In genomic region chr14:70934084-70934483, GRCh38 we compare ENCODE assay signal across 12 cellular contexts. TPM values are rescaled to one million over a fixed set of nuclear protein-coding genes. Genes with fewer than 3 reads are reported as not detected.
A peak's percentile ranks its signal among the peaks of the same experiment; 100 is the strongest.
DNase-seq lines count a peak whose midpoint lies in the region; ATAC-seq and TF ChIP-seq lines count a peak whose summit lies in the region.
"Had no signal": no experiment of that assay in that cellular context is flagged by ENCODE, and none has a peak within 500 bp of the region (broad histone marks: within the 10 kb centered on the region; RNA-seq: fewer than 3 reads in every experiment).

No MANE protein-coding gene starts in this region.

- no peaks in the 10 kb centered on the region for H3K9me3 ChIP-seq in hepatocyte (ENCODE audit: low read depth)
- H3K9me3 ChIP-seq in Karpas-422 (ENCODE audit: low read length): no peaks in the 10 kb centered on the region; the same call in 1 of the 2 replicates

- H2AFZ ChIP-seq in hepatocyte (no peak overlapping the region), Karpas-422 (ENCODE audit: low read length) (no peak overlapping the region)

- CTCF ChIA-PET in activated CD4-positive, alpha-beta T cell treated with anti-CD3 and anti-CD28 coated beads, Interleukin-2, amount 10 ng/mL, durations not matched to agents 7 days and 5 days (lab: Charles Lee): interaction anchor here (0.5 to 1.2 kb wide), 3 partner anchors 27 to 107 kb away, joined by 3 to 5 read pairs (median 4); partner anchors contain the start of gene PCNX1

- H3K27me3 ChIP-seq in hepatocyte (no peaks in the 10 kb centered on the region), Karpas-422 (ENCODE audit: low read length) (no peaks in the 10 kb centered on the region)

- 92% methylated on average over 5 of the region's 5 CpGs for WGBS in hepatocyte (ENCODE audit: low lambda C conversion rate, missing lambda C conversion rate)

- no peak overlapping the region for H3K9ac ChIP-seq in Karpas-422 (ENCODE audit: low read length)

- H3K4me2 ChIP-seq in hepatocyte (peak overlapping the region; percentile 66), Karpas-422 (ENCODE audit: low read depth, low read length, poor library complexity, severe bottlenecking) (no peak overlapping the region)

- POLR2A ChIA-PET in activated CD4-positive, alpha-beta T cell treated with anti-CD3 and anti-CD28 coated beads, Interleukin-2, amount 10 ng/mL, durations not matched to agents 7 days and 5 days (lab: Charles Lee): no interaction called here

- no peak for TF ChIP-seq CTCF in hepatocyte (IDR thresholded peaks at IDR 0.05; ENCODE audit: poor library complexity)

- H3K36me3 ChIP-seq in hepatocyte (replicated peaks; ENCODE audit: insufficient read depth, low read depth) (no peaks in the 10 kb centered on the region), Karpas-422 (ENCODE audit: insufficient read depth, low read length) (no peaks in the 10 kb centered on the region)

- no peak for ATAC-seq in stimulated activated naive CD8-positive, alpha-beta T cell treated with anti-CD3 and anti-CD28 coated beads, Interleukin-15, amount 100 ng/mL, for 72 hours
- no peak for ATAC-seq in esophagus mucosa

- H3K79me2 ChIP-seq in hepatocyte (peaks cover 89% of the 10 kb centered on the region), Karpas-422 (ENCODE audit: low read length) (peaks cover 56% of the 10 kb centered on the region)

- peaks cover 53% of the 10 kb centered on the region for H3K4me1 Mint-ChIP-seq in activated CD4-positive, alpha-beta T cell treated with anti-CD3 and anti-CD28 coated beads, Interleukin-2, amount 10 ng/mL, durations not matched to agents 7 days and 5 days
- peaks cover 77% of the 10 kb centered on the region for H3K4me1 Mint-ChIP-seq in activated naive CD8-positive, alpha-beta T cell (ENCODE audit: low read depth)
- H3K4me1 Mint-ChIP-seq in stimulated activated naive CD8-positive, alpha-beta T cell treated with anti-CD3 and anti-CD28 coated beads, Interleukin-15, amount 100 ng/mL, for 72 hours: peaks cover 47% of the 10 kb centered on the region
- H3K4me1 Mint-ChIP-seq in activated T-helper 1 cell treated with anti-CD3 and anti-CD28 coated beads, Interleukin-12 subunit alpha, Interleukin-12 subunit beta, Interleukin-2, Interleukin-4 antibody, amounts not matched to agents 30 ng/mL and 10 ng/mL and 1 ng/mL, durations not matched to agents 14 hours and 24 hours and 36 hours (ENCODE audit: low read depth): peaks cover 62% of the 10 kb centered on the region

- H4K20me1 ChIP-seq in hepatocyte (ENCODE audit: insufficient read depth, poor library complexity, severe bottlenecking): peaks cover 49% of the 10 kb centered on the region
- peaks cover 27% of the 10 kb centered on the region for H4K20me1 ChIP-seq in Karpas-422 (ENCODE audit: insufficient read depth, low read depth, low read length)

- no peaks in the 10 kb centered on the region for H3K27me3 Mint-ChIP-seq in activated CD4-positive, alpha-beta T cell treated with anti-CD3 and anti-CD28 coated beads, Interleukin-2, amount 10 ng/mL, durations not matched to agents 7 days and 5 days
- no peaks in the 10 kb centered on the region for H3K27me3 Mint-ChIP-seq in activated naive CD8-positive, alpha-beta T cell
- H3K27me3 Mint-ChIP-seq in stimulated activated naive CD8-positive, alpha-beta T cell treated with anti-CD3 and anti-CD28 coated beads, Interleukin-15, amount 100 ng/mL, for 72 hours: no peaks in the 10 kb centered on the region
- no peaks in the 10 kb centered on the region for H3K27me3 Mint-ChIP-seq in activated T-helper 1 cell treated with anti-CD3 and anti-CD28 coated beads, Interleukin-12 subunit alpha, Interleukin-12 subunit beta, Interleukin-2, Interleukin-4 antibody, amounts not matched to agents 30 ng/mL and 10 ng/mL and 1 ng/mL, durations not matched to agents 14 hours and 24 hours and 36 hours (ENCODE audit: insufficient read depth)
- H3K27me3 Mint-ChIP-seq: type B pancreatic cell had no signal

- peaks cover 25% of the 10 kb centered on the region for H3K36me3 Mint-ChIP-seq in activated CD4-positive, alpha-beta T cell treated with anti-CD3 and anti-CD28 coated beads, Interleukin-2, amount 10 ng/mL, durations not matched to agents 7 days and 5 days (ENCODE audit: low read depth)
- H3K36me3 Mint-ChIP-seq in activated naive CD8-positive, alpha-beta T cell: peaks cover 5% of the 10 kb centered on the region
- H3K36me3 Mint-ChIP-seq in activated T-helper 1 cell treated with anti-CD3 and anti-CD28 coated beads, Interleukin-12 subunit alpha, Interleukin-12 subunit beta, Interleukin-2, Interleukin-4 antibody, amounts not matched to agents 30 ng/mL and 10 ng/mL and 1 ng/mL, durations not matched to agents 14 hours and 24 hours and 36 hours (ENCODE audit: low read depth): peaks cover 16% of the 10 kb centered on the region

- intact Hi-C loops in activated T-helper 1 cell treated with anti-CD3 and anti-CD28 coated beads, Interleukin-12 subunit alpha, Interleukin-12 subunit beta, Interleukin-2, Interleukin-4 antibody, amounts not matched to agents 30 ng/mL and 10 ng/mL and 1 ng/mL, durations not matched to agents 14 hours and 24 hours and 36 hours (cut with micrococcal nuclease): loop anchor here (2.0 kb wide), 4 partner anchors 13 to 61 kb away; no protein-coding TSS in a partner anchor

- DNase-seq in activated CD4-positive, alpha-beta T cell treated with anti-CD3 and anti-CD28 coated beads, Interleukin-2, amount 10 ng/mL, durations not matched to agents 7 days and 5 days: no peak
- no peak for DNase-seq in activated CD4-positive, alpha-beta T cell treated with anti-CD3 and anti-CD28 coated beads for 48 hours
- DNase-seq in hepatocyte (ENCODE audit: low spot score) (no peak), Karpas-422 (no peak)
- no peak for DNase-seq in stimulated activated naive CD8-positive, alpha-beta T cell treated with anti-CD3 and anti-CD28 coated beads, Interleukin-15, amount 100 ng/mL, for 72 hours
- DNase-seq in activated T-helper 1 cell treated with anti-CD3 and anti-CD28 coated beads, Interleukin-12 subunit alpha, Interleukin-12 subunit beta, Interleukin-2, Interleukin-4 antibody, amounts not matched to agents 30 ng/mL and 10 ng/mL and 1 ng/mL, durations not matched to agents 14 hours and 24 hours and 36 hours (ENCODE audit: low spot score): no peak
- DNase-seq: cerebellar nuclear complex, glutamatergic neuron, NCI-H2029 treated with DMSO at 0.1 percent for 48 hours had no signal

- H3K27ac Mint-ChIP-seq in activated CD4-positive, alpha-beta T cell treated with anti-CD3 and anti-CD28 coated beads, Interleukin-2, amount 10 ng/mL, durations not matched to agents 7 days and 5 days: peak overlapping the region; percentile 37
- H3K27ac Mint-ChIP-seq in activated naive CD8-positive, alpha-beta T cell: peak overlapping the region; percentile 90
- H3K27ac Mint-ChIP-seq in stimulated activated naive CD8-positive, alpha-beta T cell treated with anti-CD3 and anti-CD28 coated beads, Interleukin-15, amount 100 ng/mL, for 72 hours: peak overlapping the region in 1 of 2 donors; percentile 22
- no peak overlapping the region for H3K27ac Mint-ChIP-seq in activated T-helper 1 cell treated with anti-CD3 and anti-CD28 coated beads, Interleukin-12 subunit alpha, Interleukin-12 subunit beta, Interleukin-2, Interleukin-4 antibody, amounts not matched to agents 30 ng/mL and 10 ng/mL and 1 ng/mL, durations not matched to agents 14 hours and 24 hours and 36 hours

- no peak overlapping the region for H3K4me3 Mint-ChIP-seq in activated CD4-positive, alpha-beta T cell treated with anti-CD3 and anti-CD28 coated beads, Interleukin-2, amount 10 ng/mL, durations not matched to agents 7 days and 5 days
- peak overlapping the region; percentile 15 for H3K4me3 Mint-ChIP-seq in activated naive CD8-positive, alpha-beta T cell
- H3K4me3 Mint-ChIP-seq in stimulated activated naive CD8-positive, alpha-beta T cell treated with anti-CD3 and anti-CD28 coated beads, Interleukin-15, amount 100 ng/mL, for 72 hours: peak overlapping the region; percentile 27 to 56
- H3K4me3 Mint-ChIP-seq in activated T-helper 1 cell treated with anti-CD3 and anti-CD28 coated beads, Interleukin-12 subunit alpha, Interleukin-12 subunit beta, Interleukin-2, Interleukin-4 antibody, amounts not matched to agents 30 ng/mL and 10 ng/mL and 1 ng/mL, durations not matched to agents 14 hours and 24 hours and 36 hours: no peak overlapping the region
- H3K4me3 Mint-ChIP-seq: type B pancreatic cell had no signal

- peaks cover 13% of the 10 kb centered on the region for H3K9me3 Mint-ChIP-seq in activated CD4-positive, alpha-beta T cell treated with anti-CD3 and anti-CD28 coated beads, Interleukin-2, amount 10 ng/mL, durations not matched to agents 7 days and 5 days
- H3K9me3 Mint-ChIP-seq in activated naive CD8-positive, alpha-beta T cell (ENCODE audit: low read depth): no peaks in the 10 kb centered on the region
- peaks cover 4 to 6% of the 10 kb centered on the region in 2 donors for H3K9me3 Mint-ChIP-seq in stimulated activated naive CD8-positive, alpha-beta T cell treated with anti-CD3 and anti-CD28 coated beads, Interleukin-15, amount 100 ng/mL, for 72 hours
- H3K9me3 Mint-ChIP-seq in activated T-helper 1 cell treated with anti-CD3 and anti-CD28 coated beads, Interleukin-12 subunit alpha, Interleukin-12 subunit beta, Interleukin-2, Interleukin-4 antibody, amounts not matched to agents 30 ng/mL and 10 ng/mL and 1 ng/mL, durations not matched to agents 14 hours and 24 hours and 36 hours: peaks cover 15% of the 10 kb centered on the region
- H3K9me3 Mint-ChIP-seq: type B pancreatic cell had no signal

- H3K4me3 ChIP-seq in hepatocyte (no peak overlapping the region), Karpas-422 (ENCODE audit: low read length) (no peak overlapping the region)

- H3K4me1 ChIP-seq in hepatocyte (ENCODE audit: insufficient read depth) (peaks cover 6% of the 10 kb centered on the region), Karpas-422 (ENCODE audit: low read length) (peaks cover 15% of the 10 kb centered on the region)

- H3K9me2 ChIP-seq in hepatocyte (replicated peaks; ENCODE audit: insufficient read depth): no peaks in the 10 kb centered on the region
- H3K9me2 ChIP-seq in Karpas-422 (replicated peaks; ENCODE audit: insufficient read depth, low read length): no peaks in the 10 kb centered on the region

- H3K27ac ChIP-seq in hepatocyte (peak overlapping the region; percentile 70), Karpas-422 (ENCODE audit: low read length) (no peak overlapping the region)

RNA-seq across cellular contexts. Expression of gene PCNX1, which starts 26.8 kb away (rescaled TPM):
- total RNA-seq in activated CD4-positive, alpha-beta T cell treated with anti-CD3 and anti-CD28 coated beads, Interleukin-2, amount 10 ng/mL, durations not matched to agents 7 days and 5 days: 10 to 100 TPM; 56.6 to 72.1 TPM
- total RNA-seq in hepatocyte (43.7 and 64.2 TPM in 2 replicates), esophagus mucosa (22.9 TPM)
- polyA plus RNA-seq in hepatocyte: 6.9 and 10.0 TPM in 2 replicates
- 28.5 and 58.7 TPM in 2 replicates for total RNA-seq in Karpas-422 (2014; rRNA removed; shearing (Covaris generic); ENCODE audit: low replicate concordance)
- total RNA-seq in activated T-helper 1 cell treated with anti-CD3 and anti-CD28 coated beads, Interleukin-12 subunit alpha, Interleukin-12 subunit beta, Interleukin-2, Interleukin-4 antibody, amounts not matched to agents 30 ng/mL and 10 ng/mL and 1 ng/mL, durations not matched to agents 14 hours and 24 hours and 36 hours: 37.9 and 42.7 TPM in 2 replicates

Comparison
In these comparisons a context has a peak if more than half of its experiments do, and no peak if none do; other contexts are left out.
1. H3K4me3 Mint-ChIP-seq: peak in activated naive CD8-positive, alpha-beta T cell (single experiment) and stimulated activated naive CD8-positive, alpha-beta T cell treated with anti-CD3 and anti-CD28 coated beads, Interleukin-15, amount 100 ng/mL, for 72 hours (2 of 2); none in activated CD4-positive, alpha-beta T cell treated with anti-CD3 and anti-CD28 coated beads, Interleukin-2, amount 10 ng/mL, durations not matched to agents 7 days and 5 days (single experiment) and activated T-helper 1 cell treated with anti-CD3 and anti-CD28 coated beads, Interleukin-12 subunit alpha, Interleukin-12 subunit beta, Interleukin-2, Interleukin-4 antibody, amounts not matched to agents 30 ng/mL and 10 ng/mL and 1 ng/mL, durations not matched to agents 14 hours and 24 hours and 36 hours (single experiment).